In the genomic region with DNA sequence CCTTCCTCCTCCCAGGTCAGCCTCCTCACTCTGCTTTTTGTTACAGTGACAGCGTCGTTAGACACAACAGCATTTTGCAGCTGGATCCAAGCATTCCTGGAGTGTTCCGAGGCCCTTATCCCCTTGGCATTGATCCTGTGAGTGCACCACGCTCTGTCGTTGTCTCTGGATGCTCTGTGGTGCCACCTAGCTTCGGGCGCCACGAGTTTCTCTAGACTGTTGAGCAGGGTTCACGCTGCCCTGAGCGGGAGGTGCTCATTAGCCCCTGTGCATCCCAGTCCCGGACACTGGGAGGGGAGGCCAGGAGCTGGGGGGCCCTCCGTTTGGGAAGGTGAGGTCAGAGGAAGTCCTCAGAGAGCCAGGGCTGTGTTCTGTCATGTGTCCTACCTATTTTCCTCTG, we compare ENCODE assay signal across 1 cellular context.
TF ChIP-seq lines count a peak whose summit lies in the region.

No MANE protein-coding gene starts in this region.

TF ChIP-seq in K562, 482 proteins besides CTCF, POLR2A, EP300 and RAD21:
- TF ChIP-seq, protein P1, sequence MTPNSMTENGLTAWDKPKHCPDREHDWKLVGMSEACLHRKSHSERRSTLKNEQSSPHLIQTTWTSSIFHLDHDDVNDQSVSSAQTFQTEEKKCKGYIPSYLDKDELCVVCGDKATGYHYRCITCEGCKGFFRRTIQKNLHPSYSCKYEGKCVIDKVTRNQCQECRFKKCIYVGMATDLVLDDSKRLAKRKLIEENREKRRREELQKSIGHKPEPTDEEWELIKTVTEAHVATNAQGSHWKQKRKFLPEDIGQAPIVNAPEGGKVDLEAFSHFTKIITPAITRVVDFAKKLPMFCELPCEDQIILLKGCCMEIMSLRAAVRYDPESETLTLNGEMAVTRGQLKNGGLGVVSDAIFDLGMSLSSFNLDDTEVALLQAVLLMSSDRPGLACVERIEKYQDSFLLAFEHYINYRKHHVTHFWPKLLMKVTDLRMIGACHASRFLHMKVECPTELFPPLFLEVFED (CRISPR knock-in tag; conservative IDR thresholded peaks at IDR 0.05) = no peak
